Comparison of ENCODE assay signal across 17 cellular contexts in genomic region chr1:55877440-55878232, GRCh38.
"Had no signal": no experiment of that assay in that cellular context is flagged by ENCODE, and none has a peak within 500 bp of the region (broad histone marks: within the 10 kb centered on the region; RNA-seq: fewer than 3 reads in every experiment).

No MANE protein-coding gene starts in this region.

- H3K27ac Mint-ChIP-seq: activated CD4-positive, alpha-beta T cell treated with anti-CD3 and anti-CD28 coated beads, Interleukin-2, amount 10 ng/mL, durations not matched to agents 7 days and 5 days; activated naive CD8-positive, alpha-beta T cell treated with anti-CD3 and anti-CD28 coated beads, Interleukin-2, amount 50 U/mL, for 24 hours; activated T-helper 17 cell treated with anti-CD3 and anti-CD28 coated beads, Interleukin-2, amount 50 U/mL, for 72 hours; immature natural killer cell; neural progenitor cell; T-helper 2 cell treated with Interferon-gamma antibody and Interleukin-4, amounts not matched to agents 5 μg/mL and 100 μg/mL, for 36 hours had no signal

- H3K27me3 Mint-ChIP-seq: activated CD4-positive, alpha-beta T cell treated with anti-CD3 and anti-CD28 coated beads, Interleukin-2, amount 10 ng/mL, durations not matched to agents 7 days and 5 days; activated naive CD8-positive, alpha-beta T cell treated with anti-CD3 and anti-CD28 coated beads, Interleukin-2, amount 50 U/mL, for 24 hours had no signal

- H3K4me1 Mint-ChIP-seq: activated CD4-positive, alpha-beta T cell treated with anti-CD3 and anti-CD28 coated beads, Interleukin-2, amount 10 ng/mL, durations not matched to agents 7 days and 5 days; activated naive CD8-positive, alpha-beta T cell treated with anti-CD3 and anti-CD28 coated beads, Interleukin-2, amount 50 U/mL, for 24 hours; activated T-helper 17 cell treated with anti-CD3 and anti-CD28 coated beads, Interleukin-2, amount 50 U/mL, for 72 hours; neural progenitor cell had no signal

- H3K4me3 Mint-ChIP-seq: activated CD4-positive, alpha-beta T cell treated with anti-CD3 and anti-CD28 coated beads, Interleukin-2, amount 10 ng/mL, durations not matched to agents 7 days and 5 days; activated naive CD8-positive, alpha-beta T cell treated with anti-CD3 and anti-CD28 coated beads, Interleukin-2, amount 50 U/mL, for 24 hours; activated T-helper 17 cell treated with anti-CD3 and anti-CD28 coated beads, Interleukin-2, amount 50 U/mL, for 72 hours; immature natural killer cell; neural progenitor cell; T-helper 2 cell treated with Interferon-gamma antibody and Interleukin-4, amounts not matched to agents 5 μg/mL and 100 μg/mL, for 36 hours had no signal

- DNase-seq: activated CD4-positive, alpha-beta T cell treated with anti-CD3 and anti-CD28 coated beads, Interleukin-2, amount 10 ng/mL, durations not matched to agents 7 days and 5 days; activated CD4-positive, CD25-positive, alpha-beta regulatory T cell; activated CD8-positive, alpha-beta memory T cell treated with anti-CD3 and anti-CD28 coated beads for 24 hours; activated naive CD4-positive, alpha-beta T cell treated with Interleukin-2 at 50 U/mL for 16 hours; activated naive CD8-positive, alpha-beta T cell treated with anti-CD3 and anti-CD28 coated beads, Interleukin-2, amount 50 U/mL, for 24 hours; dorsolateral prefrontal cortex; glutamatergic neuron; immature natural killer cell; lower lobe of right lung; midbrain; sigmoid colon; stimulated activated CD4-positive, alpha-beta T cell treated with anti-CD3 and anti-CD28 coated beads, Interleukin-1b, Interleukin-23, amount 100 ng/mL, for 48 hours; stomach; testis had no signal

- H3K36me3 Mint-ChIP-seq: immature natural killer cell, neural progenitor cell had no signal

- H3K9me3 Mint-ChIP-seq: activated CD4-positive, alpha-beta T cell treated with anti-CD3 and anti-CD28 coated beads, Interleukin-2, amount 10 ng/mL, durations not matched to agents 7 days and 5 days; activated naive CD8-positive, alpha-beta T cell treated with anti-CD3 and anti-CD28 coated beads, Interleukin-2, amount 50 U/mL, for 24 hours; activated T-helper 17 cell treated with anti-CD3 and anti-CD28 coated beads, Interleukin-2, amount 50 U/mL, for 72 hours; immature natural killer cell; neural progenitor cell; T-helper 2 cell treated with Interferon-gamma antibody and Interleukin-4, amounts not matched to agents 5 μg/mL and 100 μg/mL, for 36 hours had no signal
